8 cellular contexts compared by ENCODE assay signal in genomic region chr14:99035712-99036593, GRCh38.
DNase-seq lines count a peak whose midpoint lies in the region; ATAC-seq and TF ChIP-seq lines count a peak whose summit lies in the region.

No MANE protein-coding gene starts in this region.

- H3K79me2 ChIP-seq in DND-41 (ENCODE audit: insufficient read depth, low read length) = no peaks in the 10 kb centered on the region

- DNase-seq in DND-41 (no peak), SW480 (ENCODE audit: low spot score) (peak; percentile 83), cardiac septum (ENCODE audit: low spot score) (peak; percentile 85), posterior vena cava (ENCODE audit: low spot score) (peak; percentile 97), SKM-1 (lab: John Stamatoyannopoulos, UW; ENCODE audit: unreplicated experiment) (no peak), GM20000 (ENCODE audit: low spot score) (no peak)

- no peak overlapping the region for H3K27ac ChIP-seq in DND-41 (ENCODE audit: low read length)

- H3K27me3 ChIP-seq in DND-41 (ENCODE audit: insufficient read depth, low read length, poor library complexity) = no peaks in the 10 kb centered on the region

- H3K9me3 ChIP-seq in DND-41 (ENCODE audit: insufficient read depth, low read length, severe bottlenecking) = no peaks in the 10 kb centered on the region

- TF ChIP-seq CTCF in DND-41 (IDR thresholded peaks at IDR 0.05; ENCODE audit: borderline replicate concordance, extremely low read depth, low read length, poor library complexity, severe bottlenecking) (no peak), GM20000 (IDR thresholded peaks at IDR 0.05; ENCODE audit: extremely low read depth, missing control alignments) (no peak)

- H3K4me2 ChIP-seq in DND-41 (ENCODE audit: insufficient read depth, low read length) = no peak overlapping the region

- H3K36me3 ChIP-seq in DND-41 (ENCODE audit: insufficient read depth, low read length) = no peaks in the 10 kb centered on the region

- no peaks in the 10 kb centered on the region for H4K20me1 ChIP-seq in DND-41 (ENCODE audit: insufficient read depth, low read length)

- H3K9ac ChIP-seq in DND-41 (ENCODE audit: low read depth, low read length) = no peak overlapping the region

- intact Hi-C loops in cardiac septum (cut with DNase I) (no loop called here), posterior vena cava (cut with DNase I) (no loop called here)

- ATAC-seq in DND-41 (ENCODE audit: insufficient read depth, low read depth) = 0 out of 3 replicates have a peak, but pooled peaks have one; percentile 17
- ATAC-seq in HG02981 (IDR thresholded peaks at IDR 0.05; ENCODE audit: unreplicated experiment) = no peak
- ATAC-seq in GM19351 (IDR thresholded peaks at IDR 0.05; ENCODE audit: unreplicated experiment) = no peak

- H3K4me1 ChIP-seq in DND-41 (ENCODE audit: insufficient read depth, low read length) = no peaks in the 10 kb centered on the region

- H2AFZ ChIP-seq in DND-41 (ENCODE audit: low read depth, low read length) = no peak overlapping the region

- no peak overlapping the region for H3K4me3 ChIP-seq in DND-41 (ENCODE audit: low read depth in 1 of 2, low read length in 2 of 2)

Comparison
In these comparisons a context has a peak if more than half of its experiments do, and no peak if none do; other contexts are left out.
1. DNase-seq: peak in SW480 (single experiment), cardiac septum (single experiment) and posterior vena cava (single experiment); none in DND-41 (single experiment), SKM-1 (single experiment) and GM20000 (single experiment).